Comparison of ENCODE assay signal across 12 cellular contexts in the genomic region with DNA sequence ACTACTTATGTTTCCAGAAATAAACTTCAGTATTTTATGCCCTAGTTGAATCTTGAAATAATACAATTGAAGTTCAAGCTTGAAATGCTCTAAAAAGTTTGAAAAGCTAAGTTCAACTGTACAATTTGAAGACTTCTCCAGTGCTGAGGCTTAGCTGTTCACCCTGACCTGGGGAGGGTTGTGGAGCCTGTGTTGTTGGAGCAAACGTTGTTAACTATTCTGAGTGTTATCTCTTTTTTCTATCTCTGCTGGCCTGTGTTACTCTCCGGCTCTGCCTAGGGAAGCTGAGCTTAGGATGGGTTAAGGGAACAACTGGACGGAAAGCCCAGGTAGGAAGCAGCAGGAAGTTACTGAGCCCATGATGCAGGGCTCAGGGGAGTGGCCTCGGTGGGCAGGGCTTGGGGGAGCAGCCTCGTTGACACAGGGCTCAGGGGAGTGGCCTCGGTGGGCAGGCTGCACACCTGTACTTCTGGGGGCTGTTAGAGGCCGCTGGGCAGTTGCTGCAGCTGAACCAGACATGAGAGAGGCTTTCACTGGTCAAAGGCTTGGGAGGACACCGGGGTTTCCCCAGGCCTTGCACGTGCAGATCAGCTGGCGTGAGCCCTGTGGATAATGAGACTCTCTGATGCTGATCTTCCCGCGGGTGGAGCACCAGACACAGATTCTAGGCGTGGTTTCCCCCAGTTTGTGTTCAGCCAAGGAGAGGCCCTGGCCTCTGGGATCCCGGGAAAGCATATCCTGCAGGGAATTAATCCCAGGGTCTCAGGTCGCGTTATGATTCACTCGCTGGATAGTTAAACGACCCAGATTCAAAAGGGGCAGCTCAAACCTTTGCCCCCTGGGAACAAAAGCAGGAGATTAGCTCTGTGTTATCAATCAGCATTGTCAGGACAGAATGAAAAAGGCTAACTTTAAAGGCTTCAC. TPM values are rescaled to one million over a fixed set of nuclear protein-coding genes. Genes with fewer than 3 reads are reported as not detected.
DNase-seq lines count a peak whose midpoint lies in the region; ATAC-seq and TF ChIP-seq lines count a peak whose summit lies in the region.
"Had no signal": no experiment of that assay in that cellular context is flagged by ENCODE, and none has a peak within 500 bp of the region (broad histone marks: within the 10 kb centered on the region; RNA-seq: fewer than 3 reads in every experiment).

No MANE protein-coding gene starts in this region.

- POLR2A ChIA-PET in Panc1 (lab: Charles Lee), result no interaction called here

- no peaks in the 10 kb centered on the region for H3K36me3 Mint-ChIP-seq in stimulated activated memory B cell treated with anti-CD40 and anti-IgM and Interleukin-4, amounts not matched to agents 10 μg/mL and 1 μg/mL and 100 μg/mL, for 72 hours
- H3K36me3 Mint-ChIP-seq: T-cell had no signal

- TF ChIP-seq CTCF in Panc1 (IDR thresholded peaks at IDR 0.05) (no peak), hepatocyte (IDR thresholded peaks at IDR 0.05; ENCODE audit: poor library complexity) (no peak), brain microvascular endothelial cell (IDR thresholded peaks at IDR 0.05; ENCODE audit: low read depth, low read length, missing control alignments) (no peak)

- H3K4me3 Mint-ChIP-seq in stimulated activated memory B cell treated with anti-CD40 and anti-IgM and Interleukin-4, amounts not matched to agents 10 μg/mL and 1 μg/mL and 100 μg/mL, for 72 hours, result no peak overlapping the region
- H3K4me3 Mint-ChIP-seq: IgD-negative memory B cell, nephron progenitor cell had no signal

- no peak overlapping the region for H3K27ac ChIP-seq in Panc1 (ENCODE audit: low read length)
- H3K27ac ChIP-seq in hepatocyte, result peak overlapping the region; percentile 56
- no peak overlapping the region for H3K27ac ChIP-seq in brain microvascular endothelial cell

- no peaks in the 10 kb centered on the region for H3K9me2 ChIP-seq in hepatocyte (replicated peaks; ENCODE audit: insufficient read depth)

- H3K4me1 Mint-ChIP-seq in stimulated activated memory B cell treated with anti-CD40 and anti-IgM and Interleukin-4, amounts not matched to agents 10 μg/mL and 1 μg/mL and 100 μg/mL, for 72 hours, result peaks cover 5% of the 10 kb centered on the region

- no peaks in the 10 kb centered on the region for H4K20me1 ChIP-seq in hepatocyte (ENCODE audit: insufficient read depth, poor library complexity, severe bottlenecking)

- no peaks in the 10 kb centered on the region for H3K79me2 ChIP-seq in hepatocyte

- no peaks in the 10 kb centered on the region for H3K9me3 Mint-ChIP-seq in stimulated activated memory B cell treated with anti-CD40 and anti-IgM and Interleukin-4, amounts not matched to agents 10 μg/mL and 1 μg/mL and 100 μg/mL, for 72 hours

- H3K36me3 ChIP-seq in Panc1 (ENCODE audit: control insufficient read depth, insufficient read depth, low read length) (no peaks in the 10 kb centered on the region), hepatocyte (replicated peaks; ENCODE audit: insufficient read depth, low read depth) (no peaks in the 10 kb centered on the region), brain microvascular endothelial cell (replicated peaks) (no peaks in the 10 kb centered on the region)

- H3K4me1 ChIP-seq in Panc1 (ENCODE audit: control insufficient read depth, insufficient read depth, low read length) (no peaks in the 10 kb centered on the region), hepatocyte (ENCODE audit: insufficient read depth) (peaks cover 11% of the 10 kb centered on the region)

- no peaks in the 10 kb centered on the region; the same call in 1 of the 2 replicates for H3K27me3 ChIP-seq in Panc1 (ENCODE audit: control insufficient read depth, insufficient read depth, low read length)
- no peaks in the 10 kb centered on the region for H3K27me3 ChIP-seq in hepatocyte
- H3K27me3 ChIP-seq in brain microvascular endothelial cell (replicated peaks), result no peaks in the 10 kb centered on the region

- H3K27me3 Mint-ChIP-seq in stimulated activated memory B cell treated with anti-CD40 and anti-IgM and Interleukin-4, amounts not matched to agents 10 μg/mL and 1 μg/mL and 100 μg/mL, for 72 hours, result peaks cover 40% of the 10 kb centered on the region

- intact Hi-C loops in Panc1 (cut with micrococcal nuclease; ENCODE audit: unreplicated experiment), result no loop called here

- peak overlapping the region; percentile 51 for H3K4me2 ChIP-seq in hepatocyte

- in situ Hi-C loops in Panc1 (cut with HindIII; ENCODE audit: low pct_unique_long_range_greater_than_20kb, low sequenced_read_pairs), result no loop called here
- in situ Hi-C loops in brain microvascular endothelial cell (cut with HindIII; ENCODE audit: low pct_ligation_motif_present, low sequenced_read_pairs), result no loop called here

- 16% methylated on average over 18 of the region's 18 CpGs for WGBS in hepatocyte (ENCODE audit: low lambda C conversion rate, missing lambda C conversion rate)

- no TSS peak for BruUV-seq in Panc1 (replicated peaks; lab: Mats Ljungman, UMichigan)

- peak overlapping the region; percentile 24 for H2AFZ ChIP-seq in hepatocyte

- no peak overlapping the region for H3K4me3 ChIP-seq in Panc1 (ENCODE audit: low read depth in 2 of 2, low read length in 2 of 2)
- no peak overlapping the region for H3K4me3 ChIP-seq in hepatocyte
- H3K4me3 ChIP-seq in brain microvascular endothelial cell (ENCODE audit: low read depth, low read length), result no peak overlapping the region

- DNase-seq in NCI-H82 (lab: John Stamatoyannopoulos, UW) (peak; percentile 39), NCI-H82 treated with DMSO at 0.1 percent for 48 hours (lab: John Stamatoyannopoulos, UW; ENCODE audit: unreplicated experiment) (no peak), Panc1 (ENCODE audit: low read depth, low spot score) (no peak), hepatocyte (ENCODE audit: low spot score) (peak; percentile 77), brain microvascular endothelial cell (no peak), GM03348 (ENCODE audit: low spot score) (no peak)
- DNase-seq: NCI-H446 treated with DMSO at 0.1 percent for 48 hours, nephron progenitor cell, T-cell had no signal

- H3K9me3 ChIP-seq in Panc1 (ENCODE audit: control insufficient read depth, insufficient read depth, low read depth, low read length) (no peaks in the 10 kb centered on the region), hepatocyte (ENCODE audit: low read depth) (no peaks in the 10 kb centered on the region)

- no peak overlapping the region for H3K27ac Mint-ChIP-seq in stimulated activated memory B cell treated with anti-CD40 and anti-IgM and Interleukin-4, amounts not matched to agents 10 μg/mL and 1 μg/mL and 100 μg/mL, for 72 hours
- H3K27ac Mint-ChIP-seq: IgD-negative memory B cell, T-cell had no signal

- ATAC-seq in Panc1 (peak; percentile 48), GM18858 (IDR thresholded peaks at IDR 0.05; ENCODE audit: unreplicated experiment) (no peak)
- ATAC-seq in stimulated activated memory B cell treated with anti-CD40 and anti-IgM and Interleukin-4, amounts not matched to agents 10 μg/mL and 1 μg/mL and 100 μg/mL, for 72 hours, result peak; percentile 37

- CTCF ChIA-PET in Panc1 (lab: Charles Lee), result no interaction called here

RNA-seq across cellular contexts. Expression of gene ERMARD, which starts 58.9 kb away (rescaled TPM):
- 38.5 TPM for total RNA-seq in Panc1 (2021; ENCODE audit: unreplicated experiment)
- polyA plus RNA-seq in Panc1 (2012; ENCODE audit: insufficient read length), result 37.7 TPM
- 16.9 and 27.4 TPM in 2 replicates for total RNA-seq in hepatocyte
- 22.7 and 25.5 TPM in 2 replicates for polyA plus RNA-seq in hepatocyte

RNA-seq across cellular contexts. Expression of gene DYNLT2, which starts 59.0 kb away (rescaled TPM):
- total RNA-seq in Panc1 (2021; ENCODE audit: unreplicated experiment) (2.1 TPM), hepatocyte (2.9 and 4.0 TPM in 2 replicates)
- 0.87 TPM for polyA plus RNA-seq in Panc1 (2012; ENCODE audit: insufficient read length)
- polyA plus RNA-seq in hepatocyte, result 3.1 and 4.2 TPM in 2 replicates

Comparison
In these comparisons a context has a peak if more than half of its experiments do, and no peak if none do; other contexts are left out.
1. DNase-seq: peak in NCI-H82 (single experiment) and hepatocyte (single experiment); none in NCI-H82 treated with DMSO at 0.1 percent for 48 hours (single experiment), Panc1 (single experiment), brain microvascular endothelial cell (single experiment) and GM03348 (single experiment).